In the genomic region with DNA sequence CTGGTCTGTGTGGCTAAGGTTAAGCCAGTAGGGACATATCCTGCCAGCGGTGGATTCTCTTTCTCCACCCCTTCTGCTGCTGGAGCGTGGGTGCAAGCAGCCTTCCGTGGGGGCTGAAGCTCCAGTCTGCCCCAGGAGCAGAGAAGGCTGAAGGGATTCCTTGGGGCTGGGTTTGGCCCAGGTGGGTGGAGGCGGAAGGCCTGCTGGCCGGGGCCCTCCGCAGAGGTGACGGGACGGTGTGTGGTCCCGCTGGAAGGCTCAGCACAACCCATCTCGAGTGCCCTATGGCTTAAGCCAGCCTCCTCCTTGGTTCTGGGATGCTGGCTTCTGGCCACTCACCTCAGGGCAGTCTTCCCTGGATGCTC, we compare ENCODE assay signal across 18 cellular contexts.
"Had no signal": no experiment of that assay in that cellular context is flagged by ENCODE, and none has a peak within 500 bp of the region (broad histone marks: within the 10 kb centered on the region; RNA-seq: fewer than 3 reads in every experiment).

No MANE protein-coding gene starts in this region.

- H3K4me3 Mint-ChIP-seq: activated B cell treated with CpG ODN at 0.5 μM for 24 hours; activated CD8-positive, alpha-beta T cell treated with anti-CD3 and anti-CD28 coated beads for 36 hours; activated naive CD4-positive, alpha-beta T cell treated with anti-CD3 and anti-CD28 coated beads for 36 hours; activated T-cell treated with anti-CD3 and anti-CD28 coated beads, Interleukin-2, amount 50 U/mL, for 24 hours; nephron progenitor cell; T-helper 2 cell treated with Interferon-gamma antibody and Interleukin-4, amounts not matched to agents 5 μg/mL and 100 μg/mL, for 36 hours had no signal

- ATAC-seq: activated CD8-positive, alpha-beta T cell treated with anti-CD3 and anti-CD28 coated beads for 36 hours had no signal

- H3K4me3 ChIP-seq: esophagus squamous epithelium, sigmoid colon, SK-N-MC had no signal

- H3K4me1 Mint-ChIP-seq: activated B cell treated with CpG ODN at 0.5 μM for 24 hours had no signal

- H3K9me3 ChIP-seq: esophagus squamous epithelium, sigmoid colon had no signal

- DNase-seq: activated B cell treated with CpG ODN at 0.5 μM for 24 hours; activated CD4-positive, alpha-beta T cell treated with anti-CD3 and anti-CD28 coated beads for 48 hours; activated CD8-positive, alpha-beta T cell treated with anti-CD3 and anti-CD28 coated beads for 36 hours; activated naive CD4-positive, alpha-beta T cell treated with anti-CD3 and anti-CD28 coated beads for 36 hours; activated T-cell treated with anti-CD3 and anti-CD28 coated beads, Interleukin-2, amount 50 U/mL, for 24 hours; anterior cingulate cortex; effector memory CD4-positive, alpha-beta T cell; esophagus squamous epithelium; hippocampal formation; islet precursor cell; nephron progenitor cell; nucleus accumbens; sigmoid colon; stimulated activated CD8-positive, alpha-beta memory T cell treated with anti-CD3 and anti-CD28 coated beads, Interleukin-4, amount 100 ng/mL, for 48 hours; stimulated activated naive CD4-positive, alpha-beta T cell; substantia nigra had no signal

- H3K27me3 ChIP-seq: esophagus squamous epithelium, sigmoid colon had no signal

- H3K27ac Mint-ChIP-seq: activated B cell treated with CpG ODN at 0.5 μM for 24 hours; activated CD8-positive, alpha-beta T cell treated with anti-CD3 and anti-CD28 coated beads for 36 hours; activated naive CD4-positive, alpha-beta T cell treated with anti-CD3 and anti-CD28 coated beads for 36 hours; activated T-cell treated with anti-CD3 and anti-CD28 coated beads, Interleukin-2, amount 50 U/mL, for 24 hours; nephron progenitor cell; T-helper 2 cell treated with Interferon-gamma antibody and Interleukin-4, amounts not matched to agents 5 μg/mL and 100 μg/mL, for 36 hours had no signal

- H3K9me3 Mint-ChIP-seq: activated B cell treated with CpG ODN at 0.5 μM for 24 hours; activated CD8-positive, alpha-beta T cell treated with anti-CD3 and anti-CD28 coated beads for 36 hours; activated naive CD4-positive, alpha-beta T cell treated with anti-CD3 and anti-CD28 coated beads for 36 hours; activated T-cell treated with anti-CD3 and anti-CD28 coated beads, Interleukin-2, amount 50 U/mL, for 24 hours; nephron progenitor cell; T-helper 2 cell treated with Interferon-gamma antibody and Interleukin-4, amounts not matched to agents 5 μg/mL and 100 μg/mL, for 36 hours had no signal

- H3K27me3 Mint-ChIP-seq: activated B cell treated with CpG ODN at 0.5 μM for 24 hours; activated CD8-positive, alpha-beta T cell treated with anti-CD3 and anti-CD28 coated beads for 36 hours; activated T-cell treated with anti-CD3 and anti-CD28 coated beads, Interleukin-2, amount 50 U/mL, for 24 hours had no signal

- H3K27ac ChIP-seq: SK-N-MC had no signal
